8 cellular contexts compared by ENCODE assay signal in the genomic region with DNA sequence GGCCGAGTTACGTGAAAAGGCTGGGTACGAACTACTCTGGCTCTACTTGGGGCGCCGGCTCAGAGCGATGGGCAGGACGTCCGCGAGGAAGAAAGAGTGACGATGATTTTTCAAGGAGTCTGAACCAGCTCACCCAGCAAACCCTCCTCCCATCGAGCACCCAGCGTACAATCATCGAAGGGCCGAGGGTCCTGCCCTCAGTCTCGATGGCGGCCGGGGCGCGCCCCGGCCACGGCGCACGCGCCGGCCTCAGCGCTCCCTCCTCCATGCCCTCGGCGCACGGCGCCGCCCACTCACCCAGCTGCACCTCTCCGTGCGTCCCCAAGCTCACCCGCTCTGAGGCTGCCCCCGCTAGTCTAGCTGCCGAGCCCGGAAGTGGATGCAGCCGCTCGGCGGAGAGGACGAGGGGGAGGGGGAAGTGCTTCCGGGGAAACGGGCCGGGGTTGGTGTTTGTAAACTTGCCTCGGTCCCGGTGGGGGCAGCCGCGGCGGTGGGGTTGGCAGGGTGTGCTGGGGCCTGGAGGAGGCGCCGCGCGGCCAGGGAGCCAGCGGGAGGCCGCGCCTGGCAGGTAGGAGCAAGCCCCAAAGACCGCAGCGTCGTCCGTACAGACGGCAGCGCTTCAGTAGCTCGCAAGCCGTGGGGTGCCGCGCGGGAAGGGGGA. TPM values are rescaled to one million over a fixed set of nuclear protein-coding genes. Genes with fewer than 3 reads are reported as not detected.
A peak's percentile ranks its signal among the peaks of the same experiment; 100 is the strongest.
DNase-seq lines count a peak whose midpoint lies in the region; ATAC-seq and TF ChIP-seq lines count a peak whose summit lies in the region.

A gene with protein sequence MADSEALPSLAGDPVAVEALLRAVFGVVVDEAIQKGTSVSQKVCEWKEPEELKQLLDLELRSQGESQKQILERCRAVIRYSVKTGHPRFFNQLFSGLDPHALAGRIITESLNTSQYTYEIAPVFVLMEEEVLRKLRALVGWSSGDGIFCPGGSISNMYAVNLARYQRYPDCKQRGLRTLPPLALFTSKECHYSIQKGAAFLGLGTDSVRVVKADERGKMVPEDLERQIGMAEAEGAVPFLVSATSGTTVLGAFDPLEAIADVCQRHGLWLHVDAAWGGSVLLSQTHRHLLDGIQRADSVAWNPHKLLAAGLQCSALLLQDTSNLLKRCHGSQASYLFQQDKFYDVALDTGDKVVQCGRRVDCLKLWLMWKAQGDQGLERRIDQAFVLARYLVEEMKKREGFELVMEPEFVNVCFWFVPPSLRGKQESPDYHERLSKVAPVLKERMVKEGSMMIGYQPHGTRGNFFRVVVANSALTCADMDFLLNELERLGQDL (minus strand): TSS at position 656 of the 661 bp plus-strand sequence. CDS start 7,455 bp downstream, outside the sequence.
A gene with protein sequence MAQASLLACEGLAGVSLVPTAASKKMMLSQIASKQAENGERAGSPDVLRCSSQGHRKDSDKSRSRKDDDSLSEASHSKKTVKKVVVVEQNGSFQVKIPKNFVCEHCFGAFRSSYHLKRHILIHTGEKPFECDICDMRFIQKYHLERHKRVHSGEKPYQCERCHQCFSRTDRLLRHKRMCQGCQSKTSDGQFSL (plus strand): TSS at position 453 of the 661 bp plus-strand sequence. CDS start 1,262 bp downstream, outside the sequence.

- peak; percentile 93 for ATAC-seq in HG03432 (IDR thresholded peaks at IDR 0.05; ENCODE audit: unreplicated experiment)

- DNase-seq in AG20443 (ENCODE audit: low spot score) (peak; percentile 99), NCI-H510A (lab: John Stamatoyannopoulos, UW) (peak; percentile 98), cerebellar nuclear complex (lab: John Stamatoyannopoulos, UW) (peak; percentile 73 to 91), kidney epithelial cell (ENCODE audit: low read depth) (peak; percentile 90)
- peak; percentile 97 for DNase-seq in activated CD4-positive, alpha-beta T cell treated with anti-CD3 and anti-CD28 coated beads for 1 hour
- DNase-seq in stimulated activated CD4-positive, alpha-beta T cell treated with anti-CD3 and anti-CD28 coated beads, Interleukin-15, amount 100 ng/mL, for 24 hours: peak; percentile 99

- H3K36me3 ChIP-seq in kidney epithelial cell (ENCODE audit: control insufficient read depth, insufficient read depth, low read length): peaks cover 3% of the 10 kb centered on the region

- peak within 1 kb of the TSS; percentile 80 for H3K4me3 ChIP-seq in kidney epithelial cell (ENCODE audit: low read depth, low read length)

- peak; percentile 90 for TF ChIP-seq POLR2A in GM19193 (IDR thresholded peaks at IDR 0.05; ENCODE audit: extremely low read depth, insufficient read depth, insufficient read length)

- no peaks in the 10 kb centered on the region for H3K27me3 ChIP-seq in kidney epithelial cell (ENCODE audit: control insufficient read depth, insufficient read depth, low read length)

- TF ChIP-seq CTCF in kidney epithelial cell (IDR thresholded peaks at IDR 0.05; ENCODE audit: insufficient read depth, low read length, poor library complexity, severe bottlenecking): no peak

RNA-seq across cellular contexts. Expression of the first gene that starts in this region (rescaled TPM):
- total RNA-seq in kidney epithelial cell: 5.3 and 9.1 TPM in 2 replicates

RNA-seq across cellular contexts. Expression of the second gene that starts in this region (rescaled TPM):
- total RNA-seq in kidney epithelial cell: 9.1 and 9.9 TPM in 2 replicates

Comparison
In these comparisons a context has a peak if more than half of its experiments do, and no peak if none do; other contexts are left out.
1. Peak in every context shown above with its lines: DNase-seq, ATAC-seq and H3K4me3 ChIP-seq.